In genomic region chr11:109342261-109342660, GRCh38 we compare ENCODE assay signal across 26 cellular contexts.
"Had no signal": no experiment of that assay in that cellular context is flagged by ENCODE, and none has a peak within 500 bp of the region (broad histone marks: within the 10 kb centered on the region; RNA-seq: fewer than 3 reads in every experiment).

No MANE protein-coding gene starts in this region.

- H3K4me3 Mint-ChIP-seq: immature natural killer cell; mesothelial cell of epicardium; naive B cell; natural killer cell; nephron progenitor cell; stimulated activated naive B cell treated with anti-CD40 and anti-IgM and Interleukin-4, amounts not matched to agents 10 μg/mL and 1 μg/mL and 100 μg/mL, for 72 hours; stimulated activated naive CD8-positive, alpha-beta T cell treated with anti-CD3 and anti-CD28 coated beads, Interleukin-15, Interleukin-2, amounts not matched to agents 100 ng/mL and 50 ng/mL, for 24 hours; type B pancreatic cell had no signal

- DNase-seq: hypothalamus; immature natural killer cell; kidney; left colon; left lung; lower lobe of right lung; mesendoderm; naive B cell; natural killer cell; nephron progenitor cell; pancreas; retina; right cardiac atrium; stimulated activated CD4-positive, alpha-beta T cell treated with anti-CD3 and anti-CD28 coated beads, Interleukin-12 subunit alpha, Interleukin-12 subunit beta, amount 100 ng/mL, for 4 hours; stimulated activated CD4-positive, alpha-beta T cell treated with anti-CD3 and anti-CD28 coated beads, Interleukin-15, amount 100 ng/mL, for 24 hours; stimulated activated CD4-positive, alpha-beta T cell treated with anti-CD3 and anti-CD28 coated beads, Interleukin-2, amount 100 ng/mL, for 24 hours; stimulated activated CD4-positive, alpha-beta T cell treated with anti-CD3 and anti-CD28 coated beads, Interleukin-4, amount 100 ng/mL, for 1 hour; stimulated activated naive B cell treated with anti-CD40 and anti-IgM and Interleukin-4, amounts not matched to agents 10 μg/mL and 1 μg/mL and 100 μg/mL, for 72 hours; uterus had no signal

- H3K36me3 Mint-ChIP-seq: immature natural killer cell; mesothelial cell of epicardium; naive B cell; natural killer cell; stimulated activated naive B cell treated with anti-CD40 and anti-IgM and Interleukin-4, amounts not matched to agents 10 μg/mL and 1 μg/mL and 100 μg/mL, for 72 hours; type B pancreatic cell had no signal

- H3K4me1 Mint-ChIP-seq: immature natural killer cell; mesothelial cell of epicardium; naive B cell; natural killer cell; stimulated activated naive B cell treated with anti-CD40 and anti-IgM and Interleukin-4, amounts not matched to agents 10 μg/mL and 1 μg/mL and 100 μg/mL, for 72 hours had no signal

- H3K4me1 ChIP-seq: left lung, lower lobe of right lung, pancreas, prostate gland, suprapubic skin, tibial nerve, uterus had no signal

- H3K27ac ChIP-seq: left lung, lower lobe of right lung, pancreas, prostate gland, skin epidermis, suprapubic skin, tibial nerve, uterus had no signal

- H3K36me3 ChIP-seq: left lung, lower lobe of right lung, pancreas, prostate gland, suprapubic skin, tibial nerve, uterus had no signal

- H3K27ac Mint-ChIP-seq: immature natural killer cell; mesothelial cell of epicardium; naive B cell; natural killer cell; nephron progenitor cell; stimulated activated naive B cell treated with anti-CD40 and anti-IgM and Interleukin-4, amounts not matched to agents 10 μg/mL and 1 μg/mL and 100 μg/mL, for 72 hours; stimulated activated naive CD8-positive, alpha-beta T cell treated with anti-CD3 and anti-CD28 coated beads, Interleukin-15, Interleukin-2, amounts not matched to agents 100 ng/mL and 50 ng/mL, for 24 hours; type B pancreatic cell had no signal

- H3K27me3 ChIP-seq: left lung, pancreas, suprapubic skin, tibial nerve, uterus had no signal

- H3K4me3 ChIP-seq: left lung, lower lobe of right lung, pancreas, prostate gland, skin epidermis, suprapubic skin, tibial nerve, uterus had no signal

- H3K27me3 Mint-ChIP-seq: naive B cell; stimulated activated naive B cell treated with anti-CD40 and anti-IgM and Interleukin-4, amounts not matched to agents 10 μg/mL and 1 μg/mL and 100 μg/mL, for 72 hours; stimulated activated naive CD8-positive, alpha-beta T cell treated with anti-CD3 and anti-CD28 coated beads, Interleukin-15, Interleukin-2, amounts not matched to agents 100 ng/mL and 50 ng/mL, for 24 hours had no signal

- H3K9me3 Mint-ChIP-seq: nephron progenitor cell, type B pancreatic cell had no signal

- H3K9me3 ChIP-seq: lower lobe of right lung, pancreas, prostate gland, suprapubic skin, uterus had no signal
